17 cellular contexts compared by ENCODE assay signal in the genomic region with DNA sequence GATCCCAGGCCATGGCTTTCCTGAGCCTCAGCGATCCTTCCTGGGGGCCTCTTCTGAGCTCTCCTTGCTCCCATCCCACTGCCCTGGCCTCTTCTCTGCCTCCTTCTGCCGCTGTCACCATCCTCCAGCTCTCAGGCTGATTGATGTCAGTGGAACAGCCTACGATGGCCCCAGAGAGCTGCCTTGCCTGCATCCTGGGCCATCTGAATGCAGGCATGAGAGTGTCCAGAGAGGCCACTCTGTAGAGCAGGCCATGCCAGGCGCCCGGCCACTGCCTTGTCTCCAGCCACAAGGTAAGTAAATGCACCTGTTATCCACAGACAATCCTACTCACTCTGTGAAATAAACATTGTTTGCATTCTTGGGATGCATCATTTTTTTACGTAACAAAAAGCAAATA.
"Had no signal": no experiment of that assay in that cellular context is flagged by ENCODE, and none has a peak within 500 bp of the region (broad histone marks: within the 10 kb centered on the region; RNA-seq: fewer than 3 reads in every experiment).

No MANE protein-coding gene starts in this region.

- H3K4me3 ChIP-seq: prostate gland, SK-N-MC, testis had no signal

- H3K27ac Mint-ChIP-seq: activated T-cell treated with anti-CD3 and anti-CD28 coated beads, Interleukin-2, amount 50 U/mL, for 72 hours; dendritic cell treated with granulocyte-macrophage colony-stimulating factor and Interleukin-4, amounts not matched to agents 40 ng/mL and 50 ng/mL, for 4 days; effector memory CD8-positive, alpha-beta T cell; naive thymus-derived CD8-positive, alpha-beta T cell; stimulated activated naive CD8-positive, alpha-beta T cell treated with anti-CD3 and anti-CD28 coated beads, Interleukin-15, Interleukin-2, amounts not matched to agents 100 ng/mL and 50 ng/mL, for 24 hours had no signal

- H3K27me3 ChIP-seq: brain microvascular endothelial cell, testis had no signal

- H3K9me3 Mint-ChIP-seq: effector memory CD8-positive, alpha-beta T cell; naive thymus-derived CD8-positive, alpha-beta T cell had no signal

- H3K36me3 ChIP-seq: brain microvascular endothelial cell, prostate gland had no signal

- H3K9me3 ChIP-seq: prostate gland, testis had no signal

- H3K4me3 Mint-ChIP-seq: activated T-cell treated with anti-CD3 and anti-CD28 coated beads, Interleukin-2, amount 50 U/mL, for 72 hours; dendritic cell treated with granulocyte-macrophage colony-stimulating factor and Interleukin-4, amounts not matched to agents 40 ng/mL and 50 ng/mL, for 4 days; effector memory CD8-positive, alpha-beta T cell; naive thymus-derived CD8-positive, alpha-beta T cell; stimulated activated naive CD8-positive, alpha-beta T cell treated with anti-CD3 and anti-CD28 coated beads, Interleukin-15, Interleukin-2, amounts not matched to agents 100 ng/mL and 50 ng/mL, for 24 hours had no signal

- H3K36me3 Mint-ChIP-seq: naive thymus-derived CD8-positive, alpha-beta T cell had no signal

- H3K27ac ChIP-seq: brain microvascular endothelial cell, epithelial cell of prostate, prostate gland, SK-N-MC, testis had no signal

- H3K4me1 ChIP-seq: prostate gland had no signal

- H3K27me3 Mint-ChIP-seq: stimulated activated naive CD8-positive, alpha-beta T cell treated with anti-CD3 and anti-CD28 coated beads, Interleukin-15, Interleukin-2, amounts not matched to agents 100 ng/mL and 50 ng/mL, for 24 hours had no signal

- DNase-seq: activated CD4-positive, alpha-beta T cell treated with anti-CD3 and anti-CD28 coated beads for 1 hour; activated CD4-positive, alpha-beta T cell treated with anti-CD3 and anti-CD28 coated beads, Interleukin-2, amount 50 U/mL, for 4 hours; activated T-cell treated with anti-CD3 and anti-CD28 coated beads, Interleukin-2, amount 50 U/mL, for 72 hours; anterior cingulate cortex; brain microvascular endothelial cell; effector memory CD8-positive, alpha-beta T cell; foreskin melanocyte; left cardiac atrium; naive thymus-derived CD8-positive, alpha-beta T cell; right cardiac atrium; small intestine; testis had no signal
